32 cellular contexts compared by ENCODE assay signal in the genomic region with DNA sequence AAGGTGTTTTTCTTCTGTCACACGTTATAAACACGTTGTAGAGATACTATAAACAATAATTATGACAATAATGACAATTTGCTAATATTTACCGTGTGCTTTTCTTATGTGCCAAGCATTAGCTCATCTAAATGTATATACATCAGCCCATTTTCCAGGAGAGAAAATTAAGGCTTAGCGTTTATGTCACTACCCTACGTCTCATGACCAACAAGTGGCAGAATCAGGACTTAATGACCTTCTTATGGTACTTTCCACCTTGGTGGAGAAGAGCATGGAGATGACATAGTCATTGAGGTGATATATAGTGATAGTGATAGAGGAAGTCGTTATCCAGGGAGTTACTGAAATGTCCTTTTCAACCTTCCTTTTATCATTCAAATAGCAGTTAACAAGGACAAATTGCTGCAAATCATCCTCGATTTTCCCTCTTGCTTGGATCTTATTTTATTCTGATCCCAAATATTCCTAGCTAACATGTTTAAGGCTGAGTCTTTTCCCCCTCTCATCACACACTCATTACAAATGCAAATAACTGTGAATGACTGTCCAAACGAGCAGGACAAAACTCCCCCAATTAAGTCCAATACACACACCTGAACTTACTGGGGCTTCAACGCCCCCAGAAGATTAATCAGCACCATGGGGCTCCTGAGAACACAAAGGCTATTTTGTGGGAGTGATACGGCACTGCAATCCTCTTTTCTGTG. TPM values are rescaled to one million over a fixed set of nuclear protein-coding genes. Genes with fewer than 3 reads are reported as not detected.
DNase-seq lines count a peak whose midpoint lies in the region; ATAC-seq, FAIRE-seq and TF ChIP-seq lines count a peak whose summit lies in the region.
"Had no signal": no experiment of that assay in that cellular context is flagged by ENCODE, and none has a peak within 500 bp of the region (broad histone marks: within the 10 kb centered on the region; RNA-seq: fewer than 3 reads in every experiment).

No MANE protein-coding gene starts in this region.

- POLR2A ChIA-PET in MCF 10A (lab: Yijun Ruan, JAX) (interaction anchor here (1.3 kb wide), 1 partner anchor 16 kb away, joined by 4 read pairs; no protein-coding TSS in a partner anchor), GM12878 (lab: Charles Lee) (interaction anchor here (0.7 to 1.3 kb wide), 3 partner anchors 12 to 22 kb away, joined by 3 to 4 read pairs (median 3); no protein-coding TSS in a partner anchor)

- CTCF ChIA-PET in MCF 10A (lab: Yijun Ruan, JAX): interaction anchor here (0.5 to 0.6 kb wide), 2 partner anchors 8 to 364 kb away, joined by 3 to 4 read pairs; no protein-coding TSS in a partner anchor
- CTCF ChIA-PET in mammary epithelial cell (lab: Charles Lee; ENCODE audit: low non-redundant PET): no interaction called here
- CTCF ChIA-PET in GM12878 (lab: Yijun Ruan, JAX): interaction anchor here (1.0 to 3.3 kb wide), 4 partner anchors 10 to 21 kb away, joined by 3 to 16 read pairs (median 4); no protein-coding TSS in a partner anchor

- H3K4me2 ChIP-seq in mammary epithelial cell (ENCODE audit: insufficient read depth, low read depth, low read length) (no peak overlapping the region), GM12878 (ENCODE audit: control insufficient read depth, insufficient read depth) (no peak overlapping the region)
- H3K4me2 ChIP-seq: BLaER1 had no signal

- peak in 1 of 2 experiments; percentile 56; a peak in 1 of 4 replicates for TF ChIP-seq EP300 in GM12878 (IDR thresholded peaks at IDR 0.05; ENCODE audit: borderline replicate concordance in 1 of 2, control insufficient read depth in 1 of 2, low read depth in 2 of 2, low read length in 2 of 2)

- no peak for DNase-seq in MCF 10A (ENCODE audit: unreplicated experiment)
- DNase-seq in mammary epithelial cell: no peak
- no peak for DNase-seq in GM12878 (ENCODE audit: low read depth, low spot score)
- DNase-seq in type B pancreatic cell (ENCODE audit: extremely low spot score, unreplicated experiment): no peak
- no peak for DNase-seq in upper lobe of right lung
- DNase-seq in omental fat pad (ENCODE audit: low spot score): no peak
- DNase-seq in activated CD4-positive, alpha-beta T cell treated with anti-CD3 and anti-CD28 coated beads, Interleukin-2, amount 10 ng/mL, durations not matched to agents 24 days and 14 days: no peak
- DNase-seq: activated CD4-positive, alpha-beta T cell treated with anti-CD3 and anti-CD28 coated beads for 4 hours; activated naive CD4-positive, alpha-beta T cell treated with anti-CD3 and anti-CD28 coated beads, Interleukin-2, amount 50 U/mL, for 16 hours; activated T-cell treated with anti-CD3 and anti-CD28 coated beads, Interleukin-2, amount 50 U/mL, for 72 hours; aorta; Calu3; caudate nucleus; dermis blood vessel endothelial cell; EL; heart left ventricle; left colon; mesenchymal stem cell; NCI-H187 treated with DMSO at 0.1 percent for 48 hours; NCI-H748 treated with DMSO at 0.1 percent for 48 hours; occipital lobe; PC-3; retina; SHP77 treated with DMSO at 0.1 percent for 48 hours; spleen; stimulated activated CD4-positive, alpha-beta T cell treated with anti-CD3 and anti-CD28 coated beads, Interleukin-4, amount 100 ng/mL, for 4 hours; trophoblast cell had no signal

- in situ Hi-C loops in mammary epithelial cell (cut with MboI; ENCODE audit: low sequenced_read_pairs in 2 of 2): no loop called here
- in situ Hi-C loops in GM12878 (cut with MboI): no loop called here

- H3K4me1 ChIP-seq in mammary epithelial cell (ENCODE audit: insufficient read depth, low read length) (peaks cover 4% of the 10 kb centered on the region), GM12878 (ENCODE audit: control insufficient read depth, insufficient read depth, low read length) (peaks cover 22% of the 10 kb centered on the region), upper lobe of right lung (peaks cover 22% of the 10 kb centered on the region)

- ATAC-seq in HG03469 (IDR thresholded peaks at IDR 0.05; ENCODE audit: unreplicated experiment) (peak; percentile 59), GM12878 (peak; percentile 80), upper lobe of right lung (no peak), omental fat pad (ENCODE audit: low FRiP score) (no peak)
- ATAC-seq: activated T-cell treated with anti-CD3 and anti-CD28 coated beads, Interleukin-2, amount 50 U/mL, for 72 hours; heart left ventricle; left colon; PC-3 had no signal

- H3K27me3 Mint-ChIP-seq in MCF 10A (ENCODE audit: insufficient read depth, unreplicated experiment) (no peaks in the 10 kb centered on the region), type B pancreatic cell (no peaks in the 10 kb centered on the region)
- peaks cover 4% of the 10 kb centered on the region for H3K27me3 Mint-ChIP-seq in activated CD4-positive, alpha-beta T cell treated with anti-CD3 and anti-CD28 coated beads, Interleukin-2, amount 10 ng/mL, durations not matched to agents 24 days and 14 days

- H3K4me3 Mint-ChIP-seq in MCF 10A (ENCODE audit: unreplicated experiment) (no peak overlapping the region), type B pancreatic cell (no peak overlapping the region)
- no peak overlapping the region for H3K4me3 Mint-ChIP-seq in activated CD4-positive, alpha-beta T cell treated with anti-CD3 and anti-CD28 coated beads, Interleukin-2, amount 10 ng/mL, durations not matched to agents 24 days and 14 days
- H3K4me3 Mint-ChIP-seq: activated T-cell treated with anti-CD3 and anti-CD28 coated beads, Interleukin-2, amount 50 U/mL, for 72 hours had no signal

- TF ChIP-seq RAD21 in GM12878 (IDR thresholded peaks at IDR 0.05; ENCODE audit: insufficient read depth, low read depth, low read length): no peak

- H2AFZ ChIP-seq in mammary epithelial cell (ENCODE audit: low read depth, low read length): no peak overlapping the region
- H2AFZ ChIP-seq in GM12878 (ENCODE audit: control insufficient read depth, low read depth, low read length): no peak overlapping the region

- H3K36me3 ChIP-seq in mammary epithelial cell (ENCODE audit: insufficient read depth, low read length) (no peaks in the 10 kb centered on the region), GM12878 (ENCODE audit: control insufficient read depth in 2 of 2, insufficient read depth in 2 of 2, low read length in 1 of 2) (no peaks in the 10 kb centered on the region), upper lobe of right lung (no peaks in the 10 kb centered on the region)
- H3K36me3 ChIP-seq: heart left ventricle, spleen had no signal

- H3K36me3 Mint-ChIP-seq in MCF 10A (ENCODE audit: insufficient read depth, unreplicated experiment) (no peaks in the 10 kb centered on the region), type B pancreatic cell (peaks cover 8% of the 10 kb centered on the region)
- H3K36me3 Mint-ChIP-seq in activated CD4-positive, alpha-beta T cell treated with anti-CD3 and anti-CD28 coated beads, Interleukin-2, amount 10 ng/mL, durations not matched to agents 24 days and 14 days (ENCODE audit: low read depth): no peaks in the 10 kb centered on the region

- dilution Hi-C loops in mammary epithelial cell (cut with HindIII; ENCODE audit: low sequenced_read_pairs): no loop called here

- RAD21 ChIA-PET in GM12878 (lab: Charles Lee; ENCODE audit: unreplicated experiment): interaction anchor here (0.7 to 4.8 kb wide), 8 partner anchors 11 to 85 kb away, joined by 3 to 29 read pairs (median 4); no protein-coding TSS in a partner anchor

- intact Hi-C loops in MCF 10A (cut with micrococcal nuclease): no loop called here
- intact Hi-C loops in mammary epithelial cell (cut with micrococcal nuclease): no loop called here
- intact Hi-C loops in GM12878 (cut with micrococcal nuclease; ENCODE audit: unreplicated experiment): no loop called here
- intact Hi-C loops in upper lobe of right lung (cut with DNase I): no loop called here
- intact Hi-C loops in activated CD4-positive, alpha-beta T cell treated with anti-CD3 and anti-CD28 coated beads, Interleukin-2, amount 10 ng/mL, durations not matched to agents 24 days and 14 days (cut with micrococcal nuclease): no loop called here

- BruUV-seq in MCF 10A (replicated peaks; lab: Mats Ljungman, UMichigan) (no TSS peak), mammary epithelial cell (replicated peaks; lab: Mats Ljungman, UMichigan) (no TSS peak), GM12878 (replicated peaks; lab: Mats Ljungman, UMichigan) (no TSS peak)

- TF ChIP-seq POLR2A in GM12878 (IDR thresholded peaks at IDR 0.05; ENCODE audit: low read depth, low read length): no peak

- WGBS in mammary epithelial cell (ENCODE audit: low coverage, missing lambda C conversion rate): 61% methylated on average over 10 of the region's 10 CpGs
- 33% methylated on average over 10 of the region's 10 CpGs for WGBS in GM12878 (ENCODE audit: insufficient coverage, insufficient replicate concordance, low lambda C conversion rate, missing lambda C conversion rate)

- H3K27me3 ChIP-seq in mammary epithelial cell (ENCODE audit: insufficient read depth, low read length): no peaks in the 10 kb centered on the region
- no peaks in the 10 kb centered on the region for H3K27me3 ChIP-seq in GM12878 (replicated peaks in 1 of 2; ENCODE audit: control insufficient read depth in 2 of 2, insufficient read depth in 2 of 2, low read length in 1 of 2)
- no peaks in the 10 kb centered on the region for H3K27me3 ChIP-seq in upper lobe of right lung
- H3K27me3 ChIP-seq: BLaER1, heart left ventricle, spleen had no signal

- peaks cover 97% of the 10 kb centered on the region for H3K79me2 ChIP-seq in mammary epithelial cell (ENCODE audit: insufficient read depth, low read length)
- no peaks in the 10 kb centered on the region; the same call in 1 of the 2 replicates for H3K79me2 ChIP-seq in GM12878 (ENCODE audit: control insufficient read depth, insufficient read depth, low read length)

- peaks cover 20% of the 10 kb centered on the region for H3K4me1 Mint-ChIP-seq in MCF 10A (ENCODE audit: insufficient read depth, unreplicated experiment)
- peaks cover 37% of the 10 kb centered on the region for H3K4me1 Mint-ChIP-seq in type B pancreatic cell (ENCODE audit: unreplicated experiment)
- peaks cover 20% of the 10 kb centered on the region for H3K4me1 Mint-ChIP-seq in activated CD4-positive, alpha-beta T cell treated with anti-CD3 and anti-CD28 coated beads, Interleukin-2, amount 10 ng/mL, durations not matched to agents 24 days and 14 days

- no peak for FAIRE-seq in GM12878 (lab: Jason Lieb, UNC)
- FAIRE-seq: A204.1, endothelial cell of umbilical vein, GM18507 had no signal

- H3K27ac ChIP-seq in mammary epithelial cell (ENCODE audit: insufficient read depth, low read depth, low read length) (no peak overlapping the region), GM12878 (ENCODE audit: control insufficient read depth, insufficient read depth) (no peak overlapping the region; the same call in 1 of the 2 replicates), upper lobe of right lung (no peak overlapping the region)
- H3K27ac ChIP-seq: BLaER1, heart left ventricle, spleen had no signal

- SMC1A ChIA-PET in GM12878 (lab: Charles Lee; ENCODE audit: uncharacterized antibody, unreplicated experiment): interaction anchor here (0.9 to 7.0 kb wide), 12 partner anchors 11 to 83 kb away, joined by 3 to 54 read pairs (median 7); no protein-coding TSS in a partner anchor

- H3K9me3 Mint-ChIP-seq in MCF 10A (ENCODE audit: unreplicated experiment) (no peaks in the 10 kb centered on the region), type B pancreatic cell (no peaks in the 10 kb centered on the region)
- H3K9me3 Mint-ChIP-seq in activated CD4-positive, alpha-beta T cell treated with anti-CD3 and anti-CD28 coated beads, Interleukin-2, amount 10 ng/mL, durations not matched to agents 24 days and 14 days: no peaks in the 10 kb centered on the region
- H3K9me3 Mint-ChIP-seq: activated T-cell treated with anti-CD3 and anti-CD28 coated beads, Interleukin-2, amount 50 U/mL, for 72 hours had no signal

- H3K9me3 ChIP-seq in mammary epithelial cell (replicated peaks; ENCODE audit: insufficient read depth, low read length): no peaks in the 10 kb centered on the region
- no peaks in the 10 kb centered on the region for H3K9me3 ChIP-seq in GM12878 (replicated peaks; ENCODE audit: control insufficient read depth, insufficient read depth, low read length)
- no peaks in the 10 kb centered on the region for H3K9me3 ChIP-seq in upper lobe of right lung
- H3K9me3 ChIP-seq: BLaER1, heart left ventricle, spleen had no signal

- peak overlapping the region; percentile 57 for H3K27ac Mint-ChIP-seq in MCF 10A (ENCODE audit: low read depth, unreplicated experiment)
- H3K27ac Mint-ChIP-seq in type B pancreatic cell: peak overlapping the region; percentile 44
- no peak overlapping the region for H3K27ac Mint-ChIP-seq in activated CD4-positive, alpha-beta T cell treated with anti-CD3 and anti-CD28 coated beads, Interleukin-2, amount 10 ng/mL, durations not matched to agents 24 days and 14 days
- H3K27ac Mint-ChIP-seq: activated T-cell treated with anti-CD3 and anti-CD28 coated beads, Interleukin-2, amount 50 U/mL, for 72 hours had no signal

- H3K4me3 ChIP-seq in mammary epithelial cell (replicated peaks in 1 of 3; ENCODE audit: insufficient read depth in 1 of 3, low read depth in 2 of 3, low read length in 3 of 3) (no peak overlapping the region), GM12878 (no peak overlapping the region), upper lobe of right lung (no peak overlapping the region)
- H3K4me3 ChIP-seq: BLaER1, heart left ventricle, spleen had no signal

- H4K20me1 ChIP-seq in mammary epithelial cell (ENCODE audit: insufficient read depth, low read length) (peaks cover 2% of the 10 kb centered on the region), GM12878 (ENCODE audit: control insufficient read depth, insufficient read depth) (no peaks in the 10 kb centered on the region)

- no peak for TF ChIP-seq CTCF in MCF 10A (IDR thresholded peaks at IDR 0.05; ENCODE audit: unreplicated experiment)
- no peak for TF ChIP-seq CTCF in mammary epithelial cell (conservative IDR thresholded peaks at IDR 0.05 in 1 of 2, IDR thresholded peaks at IDR 0.05 in 1 of 2; ENCODE audit: extremely low read depth in 1 of 2, insufficient read depth in 1 of 2, low read depth in 1 of 2, low read length in 2 of 2)
- TF ChIP-seq CTCF in GM12878 (IDR thresholded peaks at IDR 0.05 in 2 of 3, conservative IDR thresholded peaks at IDR 0.05 in 1 of 3; ENCODE audit: control insufficient read depth in 2 of 3, extremely low read depth in 1 of 3, insufficient read depth in 1 of 3, low read depth in 3 of 3, low read length in 3 of 3): no peak
- TF ChIP-seq CTCF in type B pancreatic cell (conservative IDR thresholded peaks at IDR 0.05): no peak
- TF ChIP-seq CTCF in upper lobe of right lung (IDR thresholded peaks at IDR 0.05): no peak
- TF ChIP-seq CTCF in omental fat pad (IDR thresholded peaks at IDR 0.05): no peak

- no peak overlapping the region for H3K9ac ChIP-seq in mammary epithelial cell (ENCODE audit: insufficient read depth, low read length)
- H3K9ac ChIP-seq in GM12878 (ENCODE audit: control insufficient read depth, insufficient read depth, low read length): no peak overlapping the region
- H3K9ac ChIP-seq: BLaER1 had no signal

RNA-seq across cellular contexts. Expression of a gene that starts 27.3 kb away (rescaled TPM):
- total RNA-seq in MCF 10A (2022): 38.1 and 38.6 TPM in 2 replicates
- 10 to 100 TPM; 14.7 to 60.6 TPM for total RNA-seq in mammary epithelial cell
- polyA plus RNA-seq in mammary epithelial cell: 40.5 TPM
- 89.9 TPM for polyA minus RNA-seq in mammary epithelial cell
- 22.4 and 22.8 TPM in 2 replicates for total RNA-seq in GM12878 (2013; cell fraction: nucleolus; rRNA removed)
- total RNA-seq in GM12878 (2014; rRNA removed): 5.3 and 5.7 TPM in 2 replicates
- 6.7 and 6.8 TPM in 2 replicates for total RNA-seq in GM12878 (2014; rRNA removed; fragmentation: Illumina TruSeq; extraction: Trizol)
- total RNA-seq in GM12878 (2021): 23.9 and 25.6 TPM in 2 replicates
- 2.9 TPM for polyA plus RNA-seq in GM12878 (2011; ENCODE audit: low read depth)
- polyA plus RNA-seq in GM12878 (2011; rRNA removed): 9.2 and 10.0 TPM in 2 replicates
- polyA plus RNA-seq in GM12878 (2011; cell fraction: cytosol; rRNA removed): 12.1 and 14.2 TPM in 2 replicates
- polyA plus RNA-seq in GM12878 (2011; cell fraction: nucleus; rRNA removed): 15.3 and 17.6 TPM in 2 replicates
- 3.6 and 4.9 TPM in 2 replicates for polyA plus RNA-seq in GM12878 (2012)
- 16.2 and 17.6 TPM in 2 replicates for polyA plus RNA-seq in GM12878 (2014; fragmentation: Illumina TruSeq; extraction: Trizol)
- 1 to 10 TPM; 3.0 to 3.2 TPM for polyA plus RNA-seq in GM12878 (2014; fragmentation: Nextera tagmentation; extraction: Ambion mirVana)
- polyA plus RNA-seq in GM12878 (2014; rRNA removed): 9.4 and 11.5 TPM in 2 replicates
- 10 to 100 TPM; 10.9 to 11.8 TPM for polyA plus RNA-seq in GM12878 (2016; fragmentation: Nextera tagmentation; extraction: Ambion mirVana)
- 10.8 and 11.3 TPM in 2 replicates for polyA minus RNA-seq in GM12878 (2011; rRNA and poly(A)+ RNA removed)
- polyA minus RNA-seq in GM12878 (2011; cell fraction: cytosol; rRNA and poly(A)+ RNA removed): 8.0 and 8.7 TPM in 2 replicates
- polyA minus RNA-seq in GM12878 (2011; cell fraction: nucleus; rRNA and poly(A)+ RNA removed): 5.2 and 10.3 TPM in 2 replicates
- total RNA-seq in type B pancreatic cell (ENCODE audit: low replicate concordance): 38.9 and 43.0 TPM in 2 replicates
- total RNA-seq in upper lobe of right lung: 56.9 TPM
- 10 to 100 TPM; 22.9 to 45.4 (median 26.6) TPM for total RNA-seq in omental fat pad
- total RNA-seq in activated CD4-positive, alpha-beta T cell treated with anti-CD3 and anti-CD28 coated beads, Interleukin-2, amount 10 ng/mL, durations not matched to agents 24 days and 14 days: 7.7 and 9.2 TPM in 2 replicates

Comparison
In these comparisons a context has a peak if more than half of its experiments do, and no peak if none do; other contexts are left out.
1. ATAC-seq: peak in HG03469 (single experiment) and GM12878 (single experiment); none in upper lobe of right lung (single experiment) and omental fat pad (single experiment).